ENCODE assay signal across 10 cellular contexts in the genomic region with DNA sequence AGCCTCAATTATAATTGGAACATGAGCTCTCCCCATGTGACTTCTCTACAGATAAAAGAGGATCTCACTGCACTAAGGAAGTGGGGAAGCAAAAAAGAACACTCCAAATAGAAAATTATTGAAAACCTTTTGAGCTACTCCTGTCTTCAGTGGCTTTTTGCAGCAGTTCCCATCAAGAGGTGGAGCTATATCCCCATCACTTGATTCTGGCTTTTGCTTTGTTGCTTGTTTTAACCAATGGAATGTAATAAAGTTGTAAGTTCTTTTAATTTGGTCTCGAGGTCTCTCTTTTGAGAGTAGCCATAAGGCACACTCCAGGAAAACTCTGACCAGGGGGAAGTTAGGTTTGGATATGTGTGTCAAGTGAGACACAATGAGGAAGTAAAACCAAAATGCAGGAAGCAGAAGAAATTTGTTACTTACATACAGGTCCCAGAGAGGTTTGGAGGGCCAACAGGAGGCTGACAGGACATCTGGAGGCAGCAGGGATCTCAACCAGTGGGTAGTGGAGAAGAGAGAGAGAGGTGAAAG.
DNase-seq lines count a peak whose midpoint lies in the region; ATAC-seq, FAIRE-seq and TF ChIP-seq lines count a peak whose summit lies in the region.
"Had no signal": no experiment of that assay in that cellular context is flagged by ENCODE, and none has a peak within 500 bp of the region (broad histone marks: within the 10 kb centered on the region; RNA-seq: fewer than 3 reads in every experiment).

No MANE protein-coding gene starts in this region.

- no CpG with 5 or more reads among the region's 1 CpG for WGBS in H9 (ENCODE audit: extremely low coverage, insufficient read length, low lambda C conversion rate)
- WGBS in small intestine, 3 donors = 23 to 43% (median 35%) methylated on average over 1 of the region's 1 CpG

- H3K79me1 ChIP-seq in H9 (ENCODE audit: insufficient read depth, low read depth, low read length, poor library complexity, severe bottlenecking) = no peaks in the 10 kb centered on the region

- no peak overlapping the region for H2BK15ac ChIP-seq in H9 (ENCODE audit: low read depth, low read length)

- no peak overlapping the region for H3K9ac ChIP-seq in H9 (ENCODE audit: extremely low read depth, insufficient read length, low read length)

- H3K4me1 ChIP-seq in H9 (ENCODE audit: insufficient read depth, low read length) = no peaks in the 10 kb centered on the region
- H3K4me1 ChIP-seq in RWPE2 (ENCODE audit: insufficient read depth, poor library complexity, severe bottlenecking) = peaks cover 7% of the 10 kb centered on the region
- H3K4me1 ChIP-seq in foreskin keratinocyte = peaks cover 7% of the 10 kb centered on the region
- H3K4me1 ChIP-seq in small intestine (ENCODE audit: control insufficient read depth in 2 of 2, insufficient read depth in 1 of 2, low read depth in 1 of 2, low read length in 1 of 2) = no peaks in the 10 kb centered on the region
- H3K4me1 ChIP-seq in gastrocnemius medialis = no peaks in the 10 kb centered on the region

- H3K36me3 ChIP-seq in RWPE2 (ENCODE audit: low read depth) (no peaks in the 10 kb centered on the region), small intestine (ENCODE audit: control insufficient read depth in 2 of 2, insufficient read depth in 2 of 2, low read length in 2 of 2) (no peaks in the 10 kb centered on the region), gastrocnemius medialis (no peaks in the 10 kb centered on the region)

- peak overlapping the region in 2 of 3 experiments; percentile 5 to 48; a peak in 4 of 7 replicates for H3K27ac Mint-ChIP-seq in H9
- no peak overlapping the region for H3K27ac Mint-ChIP-seq in activated T-helper 1 cell treated with anti-CD3 and anti-CD28 coated beads, Interleukin-12 subunit alpha, Interleukin-12 subunit beta, Interleukin-2, Interleukin-4 antibody, amounts not matched to agents 30 ng/mL and 10 ng/mL and 1 ng/mL, durations not matched to agents 14 hours and 24 hours and 36 hours

- intact Hi-C loops in gastrocnemius medialis (cut with DNase I; ENCODE audit: low total_unique reads) = no loop called here
- intact Hi-C loops in activated T-helper 1 cell treated with anti-CD3 and anti-CD28 coated beads, Interleukin-12 subunit alpha, Interleukin-12 subunit beta, Interleukin-2, Interleukin-4 antibody, amounts not matched to agents 30 ng/mL and 10 ng/mL and 1 ng/mL, durations not matched to agents 14 hours and 24 hours and 36 hours (cut with micrococcal nuclease) = no loop called here

- no peaks in the 10 kb centered on the region for H3K27me3 Mint-ChIP-seq in H9 (ENCODE audit: low read depth)
- peaks cover 2% of the 10 kb centered on the region for H3K27me3 Mint-ChIP-seq in activated T-helper 1 cell treated with anti-CD3 and anti-CD28 coated beads, Interleukin-12 subunit alpha, Interleukin-12 subunit beta, Interleukin-2, Interleukin-4 antibody, amounts not matched to agents 30 ng/mL and 10 ng/mL and 1 ng/mL, durations not matched to agents 14 hours and 24 hours and 36 hours (ENCODE audit: insufficient read depth)

- no peak overlapping the region for H3K4me3 Mint-ChIP-seq in H9
- no peak overlapping the region for H3K4me3 Mint-ChIP-seq in activated T-helper 1 cell treated with anti-CD3 and anti-CD28 coated beads, Interleukin-12 subunit alpha, Interleukin-12 subunit beta, Interleukin-2, Interleukin-4 antibody, amounts not matched to agents 30 ng/mL and 10 ng/mL and 1 ng/mL, durations not matched to agents 14 hours and 24 hours and 36 hours
- H3K4me3 Mint-ChIP-seq: neural crest cell had no signal

- ATAC-seq in RWPE2 (ENCODE audit: low read depth) (no peak), foreskin keratinocyte (no peak), gastrocnemius medialis (no peak)

- no peak overlapping the region for H3K14ac ChIP-seq in H9 (ENCODE audit: insufficient read depth, low read length)

- no peak for FAIRE-seq in small intestine (lab: Jason Lieb, UNC)
- FAIRE-seq: colon had no signal

- no peak overlapping the region for H2BK12ac ChIP-seq in H9 (ENCODE audit: insufficient read length, low read depth, low read length)

- H2BK120ac ChIP-seq in H9 (ENCODE audit: low read depth, low read length, poor library complexity, severe bottlenecking) = no peak overlapping the region

- H2AFZ ChIP-seq in H9 (ENCODE audit: low read length) = peak overlapping the region; percentile 45

- H4K5ac ChIP-seq in H9 (ENCODE audit: insufficient read length, low read depth, low read length) = no peak overlapping the region

- H3K36me3 Mint-ChIP-seq in H9 (ENCODE audit: insufficient read depth in 1 of 3, low read depth in 3 of 3) = no peaks in the 10 kb centered on the region
- H3K36me3 Mint-ChIP-seq in activated T-helper 1 cell treated with anti-CD3 and anti-CD28 coated beads, Interleukin-12 subunit alpha, Interleukin-12 subunit beta, Interleukin-2, Interleukin-4 antibody, amounts not matched to agents 30 ng/mL and 10 ng/mL and 1 ng/mL, durations not matched to agents 14 hours and 24 hours and 36 hours (ENCODE audit: low read depth) = no peaks in the 10 kb centered on the region

- H3K4me3 ChIP-seq in RWPE2 (ENCODE audit: severe bottlenecking) (no peak overlapping the region), small intestine (ENCODE audit: low read depth in 1 of 2, low read length in 2 of 2) (no peak overlapping the region), gastrocnemius medialis (no peak overlapping the region)

- H3K27me3 ChIP-seq in H9 (ENCODE audit: insufficient read depth, low read length) = no peaks in the 10 kb centered on the region
- no peaks in the 10 kb centered on the region for H3K27me3 ChIP-seq in RWPE2 (ENCODE audit: insufficient read depth, poor library complexity, severe bottlenecking)
- H3K27me3 ChIP-seq in foreskin keratinocyte = no peaks in the 10 kb centered on the region
- H3K27me3 ChIP-seq in small intestine (ENCODE audit: control insufficient read depth in 2 of 2, insufficient read depth in 2 of 2, low read length in 2 of 2) = no peaks in the 10 kb centered on the region
- no peaks in the 10 kb centered on the region for H3K27me3 ChIP-seq in gastrocnemius medialis

- no peaks in the 10 kb centered on the region for H3K79me2 ChIP-seq in H9 (ENCODE audit: insufficient read depth, low read length)

- no peaks in the 10 kb centered on the region for H4K20me1 ChIP-seq in H9 (ENCODE audit: control insufficient read depth, insufficient read depth, insufficient read length)

- TF ChIP-seq POLR2A in gastrocnemius medialis (IDR thresholded peaks at IDR 0.05) = no peak

- peaks cover 15 to 17% of the 10 kb centered on the region in 2 experiments for H3K4me1 Mint-ChIP-seq in H9
- no peaks in the 10 kb centered on the region for H3K4me1 Mint-ChIP-seq in activated T-helper 1 cell treated with anti-CD3 and anti-CD28 coated beads, Interleukin-12 subunit alpha, Interleukin-12 subunit beta, Interleukin-2, Interleukin-4 antibody, amounts not matched to agents 30 ng/mL and 10 ng/mL and 1 ng/mL, durations not matched to agents 14 hours and 24 hours and 36 hours (ENCODE audit: low read depth)
- H3K4me1 Mint-ChIP-seq: neural crest cell had no signal

- peak; percentile 66 for TF ChIP-seq CTCF in H9 (conservative IDR thresholded peaks at IDR 0.05)
- peak; percentile 51 for TF ChIP-seq CTCF in RWPE2 (IDR thresholded peaks at IDR 0.05; ENCODE audit: poor library complexity, severe bottlenecking)
- peak; percentile 70 for TF ChIP-seq CTCF in foreskin keratinocyte (conservative IDR thresholded peaks at IDR 0.05)
- no peak for TF ChIP-seq CTCF in gastrocnemius medialis (IDR thresholded peaks at IDR 0.05 in 4 of 5, conservative IDR thresholded peaks at IDR 0.05 in 1 of 5)

- no peak overlapping the region for H3K4me2 ChIP-seq in H9 (ENCODE audit: insufficient read depth, insufficient read length, low read length)

- DNase-seq in H9 (no peak), RWPE2 (ENCODE audit: low spot score) (no peak), foreskin keratinocyte (peak in 1 of 2 donors; percentile 34), small intestine (peak; percentile 6), gastrocnemius medialis (no peak), NK-92 (lab: John Stamatoyannopoulos, UW; ENCODE audit: unreplicated experiment) (no peak)
- DNase-seq in activated T-helper 1 cell treated with anti-CD3 and anti-CD28 coated beads, Interleukin-12 subunit alpha, Interleukin-12 subunit beta, Interleukin-2, Interleukin-4 antibody, amounts not matched to agents 30 ng/mL and 10 ng/mL and 1 ng/mL, durations not matched to agents 14 hours and 24 hours and 36 hours (ENCODE audit: low spot score) = no peak
- DNase-seq: stimulated activated CD8-positive, alpha-beta memory T cell treated with anti-CD3 and anti-CD28 coated beads, Interleukin-4, amount 100 ng/mL, for 48 hours had no signal

- H3K27ac ChIP-seq in H9 (ENCODE audit: insufficient read length, low read depth, low read length) = no peak overlapping the region
- H3K27ac ChIP-seq in RWPE2 (ENCODE audit: poor library complexity, severe bottlenecking) = no peak overlapping the region
- H3K27ac ChIP-seq in foreskin keratinocyte = no peak overlapping the region
- no peak overlapping the region for H3K27ac ChIP-seq in small intestine (ENCODE audit: low read depth in 1 of 2, low read length in 1 of 2)
- no peak overlapping the region for H3K27ac ChIP-seq in gastrocnemius medialis

- no peak overlapping the region for H2BK5ac ChIP-seq in H9 (ENCODE audit: insufficient read length, low read length)

- H3K9me3 ChIP-seq in H9 (ENCODE audit: control insufficient read depth, low read depth, low read length) (no peaks in the 10 kb centered on the region), RWPE2 (ENCODE audit: severe bottlenecking) (no peaks in the 10 kb centered on the region), small intestine (ENCODE audit: control insufficient read depth, low read depth) (no peaks in the 10 kb centered on the region), gastrocnemius medialis (no peaks in the 10 kb centered on the region)

- peak overlapping the region; percentile 49 for H2BK20ac ChIP-seq in H9 (ENCODE audit: low read depth, low read length, poor library complexity, severe bottlenecking)

- H3K23me2 ChIP-seq in H9 (ENCODE audit: insufficient read length, low read depth, low read length, poor library complexity, severe bottlenecking) = no peaks in the 10 kb centered on the region

- no peak overlapping the region for H3K4ac ChIP-seq in H9 (ENCODE audit: low read depth, low read length)

- no peak overlapping the region for H3K18ac ChIP-seq in H9 (ENCODE audit: insufficient read length, low read depth, low read length)

- no peak overlapping the region for H3T11ph ChIP-seq in H9 (ENCODE audit: low read length)

- no peak overlapping the region for H3K56ac ChIP-seq in H9 (ENCODE audit: insufficient read length, low read depth, low read length)

- H3K23ac ChIP-seq in H9 (ENCODE audit: insufficient read length, low read depth, low read length) = no peak overlapping the region

- no peak overlapping the region for H4K8ac ChIP-seq in H9 (replicated peaks; ENCODE audit: insufficient read length, low read depth, low read length)

- no peak overlapping the region for H4K91ac ChIP-seq in H9 (ENCODE audit: insufficient read length, low read depth, low read length)

- H2AK5ac ChIP-seq in H9 (ENCODE audit: insufficient read length, low read length) = no peak overlapping the region

- H3K9me3 Mint-ChIP-seq in H9 = no peaks in the 10 kb centered on the region
- H3K9me3 Mint-ChIP-seq in activated T-helper 1 cell treated with anti-CD3 and anti-CD28 coated beads, Interleukin-12 subunit alpha, Interleukin-12 subunit beta, Interleukin-2, Interleukin-4 antibody, amounts not matched to agents 30 ng/mL and 10 ng/mL and 1 ng/mL, durations not matched to agents 14 hours and 24 hours and 36 hours = no peaks in the 10 kb centered on the region
- H3K9me3 Mint-ChIP-seq: neural crest cell had no signal

- in situ Hi-C loops in gastrocnemius medialis (cut with MboI; ENCODE audit: low sequenced_read_pairs in 4 of 4) = no loop called here

Comparison
In these comparisons a context has a peak if more than half of its experiments do, and no peak if none do; other contexts are left out.
1. CTCF ChIP-seq: peak in H9 (single experiment), RWPE2 (single experiment) and foreskin keratinocyte (single experiment); none in gastrocnemius medialis (0 of 5).